Comparison of ENCODE assay signal across 28 cellular contexts in the genomic region with DNA sequence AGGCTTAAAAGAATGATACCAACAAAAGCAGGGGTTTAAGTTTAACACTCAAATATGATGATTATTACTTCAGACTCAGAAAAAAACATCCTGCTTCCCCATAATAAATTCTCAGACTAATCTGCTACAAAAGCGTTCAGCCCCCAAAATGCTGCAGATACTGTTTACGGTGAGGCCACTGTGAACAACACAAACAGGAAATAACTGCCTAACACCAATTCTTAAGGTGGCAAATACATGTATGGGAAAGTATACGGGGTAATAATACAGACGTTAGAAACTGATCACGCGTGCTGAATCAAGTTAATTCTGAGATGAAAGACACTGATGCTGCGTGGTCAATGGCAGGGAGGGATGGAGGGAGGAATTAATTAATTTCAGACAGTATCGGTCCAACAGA.
DNase-seq lines count a peak whose midpoint lies in the region; TF ChIP-seq lines count a peak whose summit lies in the region.
"Had no signal": no experiment of that assay in that cellular context is flagged by ENCODE, and none has a peak within 500 bp of the region (broad histone marks: within the 10 kb centered on the region; RNA-seq: fewer than 3 reads in every experiment).

No MANE protein-coding gene starts in this region.

- TF ChIP-seq CTCF in 22Rv1 (IDR thresholded peaks at IDR 0.05) (no peak), coronary artery (IDR thresholded peaks at IDR 0.05) (no peak)

- DNase-seq in coronary artery (ENCODE audit: low spot score) (peak; percentile 1), T1000 (lab: John Stamatoyannopoulos, UW) (no peak), NCI-H82 treated with DMSO at 0.1 percent for 48 hours (lab: John Stamatoyannopoulos, UW; ENCODE audit: unreplicated experiment) (no peak)
- DNase-seq: 8988T; ACHN; AML-193; BE2C; C1 segment of cervical spinal cord; Caco-2; Calu3; CD4-positive, alpha-beta memory T cell; CD4-positive, alpha-beta T cell; CD4-positive, CD25-positive, alpha-beta regulatory T cell; CD8-positive, alpha-beta memory T cell; CD8-positive, alpha-beta T cell; COR-L47; DMS 273 treated with DMSO at 0.1 percent for 48 hours; DMS153; DMS53; DMS79; DMS79 treated with DMSO at 0.1 percent for 48 hours; DND-41; EL had no signal

- no peak overlapping the region for H3K4me3 ChIP-seq in coronary artery
- H3K4me3 ChIP-seq: A549; BLaER1; BLaER1 treated with 17β-estradiol and CSF1 and Interleukin-3, amounts not matched to agents 10 nM and 100 nM had no signal

- 0 out of 2 replicates have a peak overlapping the region, but pooled peaks have one; percentile 39 for H3K27ac ChIP-seq in 22Rv1
- no peak overlapping the region for H3K27ac ChIP-seq in coronary artery
- H3K27ac ChIP-seq: A549; BLaER1; BLaER1 treated with 17β-estradiol and CSF1 and Interleukin-3, amounts not matched to agents 10 nM and 100 nM; C4-2B had no signal
